Comparison of ENCODE assay signal across 13 cellular contexts in the genomic region with DNA sequence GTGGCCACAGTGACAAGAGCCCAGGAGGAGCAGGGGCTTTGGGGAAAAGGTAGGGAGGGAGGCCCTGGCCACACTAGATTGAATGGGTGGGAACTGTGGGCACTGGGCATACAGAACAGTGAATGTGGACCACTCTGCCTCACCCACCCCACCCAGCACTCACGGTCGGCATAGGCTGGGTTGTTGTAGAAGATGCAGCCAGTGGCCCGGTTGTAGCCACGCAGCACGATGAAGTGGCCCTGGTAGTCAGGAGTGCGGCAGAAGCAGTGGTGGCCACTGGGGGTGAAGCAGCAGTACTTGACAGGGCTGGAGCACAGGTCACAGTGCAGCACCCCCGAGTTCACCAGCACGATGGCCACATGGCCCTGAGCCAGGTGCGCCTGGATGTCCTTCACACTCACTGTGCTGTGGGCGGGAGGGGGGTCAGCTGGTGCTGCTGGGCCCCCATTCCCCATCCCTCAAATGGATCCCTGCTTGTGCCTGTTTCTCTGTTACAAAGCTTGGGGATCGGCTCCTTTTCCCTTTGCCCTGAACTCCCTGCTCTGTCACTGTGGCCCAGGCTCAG. TPM values are rescaled to one million over a fixed set of nuclear protein-coding genes. Genes with fewer than 3 reads are reported as not detected.
"Had no signal": no experiment of that assay in that cellular context is flagged by ENCODE, and none has a peak within 500 bp of the region (broad histone marks: within the 10 kb centered on the region; RNA-seq: fewer than 3 reads in every experiment).

No MANE protein-coding gene starts in this region.

- H3K27me3 ChIP-seq: left lung, neural progenitor cell, uterus had no signal

- H3K27ac Mint-ChIP-seq: activated naive CD8-positive, alpha-beta T cell; mesothelial cell of epicardium; neural progenitor cell had no signal

- H3K4me3 Mint-ChIP-seq: activated naive CD8-positive, alpha-beta T cell; mesothelial cell of epicardium; neural progenitor cell had no signal

- H3K36me3 ChIP-seq: neural progenitor cell, uterus had no signal

- H3K27me3 Mint-ChIP-seq: activated naive CD8-positive, alpha-beta T cell had no signal

- H3K9me3 ChIP-seq: left lung, thoracic aorta, uterus had no signal

- H3K9me3 Mint-ChIP-seq: mesothelial cell of epicardium, neural progenitor cell had no signal

- H3K4me1 ChIP-seq: neural progenitor cell, uterus had no signal

- ATAC-seq: activated CD4-positive, CD25-positive, alpha-beta regulatory T cell treated with anti-CD3 and anti-CD28 coated beads, Interleukin-2, amount 50 U/mL, for 24 hours had no signal

- H3K9ac ChIP-seq: neural progenitor cell had no signal

- H3K4me1 Mint-ChIP-seq: mesothelial cell of epicardium, neural progenitor cell had no signal

- DNase-seq: activated effector memory CD4-positive, alpha-beta T cell treated with Interleukin-2 at 50 U/mL for 16 hours; activated T-cell treated with anti-CD3 and anti-CD28 coated beads, Interleukin-2, amount 50 U/mL, for 1 hour; left lung; stimulated activated naive CD4-positive, alpha-beta T cell; T-helper 2 cell; uterus had no signal

- H3K36me3 Mint-ChIP-seq: activated naive CD8-positive, alpha-beta T cell had no signal

- H3K4me3 ChIP-seq: left lung, neural progenitor cell, thoracic aorta, uterus had no signal

RNA-seq across cellular contexts. Expression of a gene that starts 48.6 kb away (rescaled TPM):
- total RNA-seq: dermis microvascular lymphatic vessel endothelial cell, myocyte had no signal
